Comparison of ENCODE assay signal across 1 cellular context in the genomic region with DNA sequence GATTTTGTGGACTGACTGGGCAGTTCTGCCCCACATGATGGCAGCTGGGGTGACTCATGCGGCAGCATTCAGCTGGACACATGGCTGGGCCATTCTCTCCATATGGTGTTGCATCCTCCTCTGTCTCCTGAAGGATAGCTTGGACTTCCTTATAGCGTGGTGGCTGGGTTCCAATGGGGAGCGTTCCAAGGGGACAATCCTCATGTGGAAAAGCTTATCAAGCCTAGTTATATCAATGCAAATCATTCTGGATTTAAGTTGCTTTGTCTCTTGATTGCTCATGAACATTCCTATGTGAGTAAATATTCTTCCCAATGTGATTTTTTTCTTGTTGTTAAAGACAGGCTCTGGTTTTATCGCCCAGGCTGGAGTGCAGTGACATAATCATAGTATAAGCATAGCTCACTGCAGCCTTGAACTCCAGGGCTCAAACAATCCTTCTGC.
TF ChIP-seq lines count a peak whose summit lies in the region.

No MANE protein-coding gene starts in this region.

TF ChIP-seq in SK-N-SH, 30 proteins besides CTCF, POLR2A, EP300 and RAD21 (continued from another document):
- TF ChIP-seq SMC3 (IDR thresholded peaks at IDR 0.05; ENCODE audit: low read depth, low read length) (no peak), POLR2AphosphoS5 (IDR thresholded peaks at IDR 0.05; ENCODE audit: low read depth, low read length) (peak; percentile 38; the same call in 1 of the 2 replicates), YY1 (IDR thresholded peaks at IDR 0.05; ENCODE audit: low read depth) (no peak; the same call in 1 of the 2 replicates), NFIC (IDR thresholded peaks at IDR 0.05; ENCODE audit: borderline replicate concordance) (peak; percentile 58; the same call in 1 of the 2 replicates)
- TF ChIP-seq, protein P1, sequence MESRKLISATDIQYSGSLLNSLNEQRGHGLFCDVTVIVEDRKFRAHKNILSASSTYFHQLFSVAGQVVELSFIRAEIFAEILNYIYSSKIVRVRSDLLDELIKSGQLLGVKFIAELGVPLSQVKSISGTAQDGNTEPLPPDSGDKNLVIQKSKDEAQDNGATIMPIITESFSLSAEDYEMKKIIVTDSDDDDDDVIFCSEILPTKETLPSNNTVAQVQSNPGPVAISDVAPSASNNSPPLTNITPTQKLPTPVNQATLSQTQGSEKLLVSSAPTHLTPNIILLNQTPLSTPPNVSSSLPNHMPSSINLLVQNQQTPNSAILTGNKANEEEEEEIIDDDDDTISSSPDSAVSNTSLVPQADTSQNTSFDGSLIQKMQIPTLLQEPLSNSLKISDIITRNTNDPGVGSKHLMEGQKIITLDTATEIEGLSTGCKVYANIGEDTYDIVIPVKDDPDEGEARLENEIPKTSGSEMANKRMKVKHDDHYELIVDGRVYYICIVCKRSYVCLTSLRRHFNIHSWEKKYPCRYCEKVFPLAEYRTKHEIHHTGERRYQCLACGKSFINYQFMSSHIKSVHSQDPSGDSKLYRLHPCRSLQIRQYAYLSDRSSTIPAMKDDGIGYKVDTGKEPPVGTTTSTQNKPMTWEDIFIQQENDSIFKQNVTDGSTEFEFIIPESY (IDR thresholded peaks at IDR 0.05; ENCODE audit: borderline replicate concordance, low read depth): no peak
